In the genomic region with DNA sequence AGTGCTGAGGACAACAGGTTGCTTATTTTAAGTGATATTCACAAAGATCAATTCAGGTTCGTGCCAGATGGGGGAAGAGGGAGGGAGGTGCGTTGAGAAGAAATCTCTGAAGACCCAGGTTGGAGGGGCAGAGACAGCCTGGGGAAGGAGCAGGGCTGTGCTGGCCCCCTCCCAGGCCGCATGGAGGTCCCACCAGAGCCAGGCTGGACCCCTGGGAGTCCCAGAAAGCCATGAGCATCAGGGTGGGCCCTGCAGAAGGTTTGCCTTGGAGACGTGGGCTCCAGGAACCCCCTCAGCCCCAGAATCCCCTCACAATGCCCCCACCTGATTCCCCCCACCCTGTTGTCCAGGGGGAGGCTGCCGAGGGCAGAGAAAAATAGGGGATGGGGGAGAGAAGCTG, we compare ENCODE assay signal across 16 cellular contexts. TPM values are rescaled to one million over a fixed set of nuclear protein-coding genes. Genes with fewer than 3 reads are reported as not detected.
DNase-seq lines count a peak whose midpoint lies in the region; ATAC-seq and TF ChIP-seq lines count a peak whose summit lies in the region.
"Had no signal": no experiment of that assay in that cellular context is flagged by ENCODE, and none has a peak within 500 bp of the region (broad histone marks: within the 10 kb centered on the region; RNA-seq: fewer than 3 reads in every experiment).

No MANE protein-coding gene starts in this region.

- H3K27ac Mint-ChIP-seq in WTC11 (peak overlapping the region; percentile 60), mesothelial cell of epicardium (peak overlapping the region; percentile 99), glutamatergic neuron (ENCODE audit: unreplicated experiment) (no peak overlapping the region)
- peak overlapping the region; percentile 38 for H3K27ac Mint-ChIP-seq in stimulated activated memory B cell treated with anti-CD40 and anti-IgM and Interleukin-4, amounts not matched to agents 10 μg/mL and 1 μg/mL and 100 μg/mL, for 72 hours
- H3K27ac Mint-ChIP-seq: B cell had no signal

- ATAC-seq in WTC11 = no peak
- no peak for ATAC-seq in stimulated activated memory B cell treated with anti-CD40 and anti-IgM and Interleukin-4, amounts not matched to agents 10 μg/mL and 1 μg/mL and 100 μg/mL, for 72 hours

- peaks cover 14% of the 10 kb centered on the region; the same call in 1 of the 2 replicates for H3K27me3 ChIP-seq in H7 (ENCODE audit: control insufficient read depth, insufficient read depth, low read length)

- DNase-seq in H7 (peak; percentile 48), WTC11 (ENCODE audit: low spot score) (no peak), mesothelial cell of epicardium (ENCODE audit: low spot score in 2 of 2, unreplicated experiment in 2 of 2) (no peak), GDM1 (lab: John Stamatoyannopoulos, UW) (no peak), C1 segment of cervical spinal cord (lab: John Stamatoyannopoulos, UW) (no peak), glutamatergic neuron (no peak)
- DNase-seq: DMS 273 treated with DMSO at 0.1 percent for 48 hours; effector memory CD4-positive, alpha-beta T cell; GOT3; NCI-H1694 had no signal

- no peaks in the 10 kb centered on the region for H3K9me3 Mint-ChIP-seq in WTC11
- H3K9me3 Mint-ChIP-seq in mesothelial cell of epicardium = no peaks in the 10 kb centered on the region
- H3K9me3 Mint-ChIP-seq in stimulated activated memory B cell treated with anti-CD40 and anti-IgM and Interleukin-4, amounts not matched to agents 10 μg/mL and 1 μg/mL and 100 μg/mL, for 72 hours = no peaks in the 10 kb centered on the region
- H3K9me3 Mint-ChIP-seq in glutamatergic neuron (ENCODE audit: unreplicated experiment) = peaks cover 10% of the 10 kb centered on the region
- H3K9me3 Mint-ChIP-seq: central memory CD8-positive, alpha-beta T cell had no signal

- no peaks in the 10 kb centered on the region for H3K36me3 ChIP-seq in H7 (replicated peaks; ENCODE audit: control insufficient read depth, insufficient read depth, low read length)

- no peak overlapping the region for H3K4me3 ChIP-seq in H7 (ENCODE audit: insufficient read depth, low read depth, low read length)
- H3K4me3 ChIP-seq: smooth muscle cell had no signal

- H3K4me1 Mint-ChIP-seq in WTC11 (peaks cover 70% of the 10 kb centered on the region), mesothelial cell of epicardium (peaks cover 89% of the 10 kb centered on the region), glutamatergic neuron (ENCODE audit: low read depth, unreplicated experiment) (peaks cover 26% of the 10 kb centered on the region)
- peaks cover 39% of the 10 kb centered on the region for H3K4me1 Mint-ChIP-seq in stimulated activated memory B cell treated with anti-CD40 and anti-IgM and Interleukin-4, amounts not matched to agents 10 μg/mL and 1 μg/mL and 100 μg/mL, for 72 hours
- H3K4me1 Mint-ChIP-seq: central memory CD8-positive, alpha-beta T cell had no signal

- TF ChIP-seq CTCF in WTC11 (IDR thresholded peaks at IDR 0.05) = no peak
- TF ChIP-seq CTCF in mesothelial cell of epicardium (IDR thresholded peaks at IDR 0.05; ENCODE audit: unreplicated experiment) = no peak
- TF ChIP-seq CTCF in glutamatergic neuron (IDR thresholded peaks at IDR 0.05; ENCODE audit: partially characterized antibody, unreplicated experiment) = no peak

- CTCF ChIA-PET in WTC11 (lab: Charles Lee) = no interaction called here

- H3K4me3 Mint-ChIP-seq in WTC11 (peak overlapping the region; percentile 54), mesothelial cell of epicardium (no peak overlapping the region), glutamatergic neuron (ENCODE audit: unreplicated experiment) (no peak overlapping the region)
- H3K4me3 Mint-ChIP-seq in stimulated activated memory B cell treated with anti-CD40 and anti-IgM and Interleukin-4, amounts not matched to agents 10 μg/mL and 1 μg/mL and 100 μg/mL, for 72 hours = no peak overlapping the region
- H3K4me3 Mint-ChIP-seq: B cell; central memory CD8-positive, alpha-beta T cell had no signal

- POLR2A ChIA-PET in WTC11 (lab: Charles Lee) = no interaction called here

- H3K27me3 Mint-ChIP-seq in WTC11 (ENCODE audit: low read depth) = peaks cover 23% of the 10 kb centered on the region
- no peaks in the 10 kb centered on the region for H3K27me3 Mint-ChIP-seq in mesothelial cell of epicardium (ENCODE audit: low read depth)
- H3K27me3 Mint-ChIP-seq in stimulated activated memory B cell treated with anti-CD40 and anti-IgM and Interleukin-4, amounts not matched to agents 10 μg/mL and 1 μg/mL and 100 μg/mL, for 72 hours = peaks cover 19% of the 10 kb centered on the region
- peaks cover 21% of the 10 kb centered on the region for H3K27me3 Mint-ChIP-seq in glutamatergic neuron (ENCODE audit: unreplicated experiment)

- no peaks in the 10 kb centered on the region for H3K36me3 Mint-ChIP-seq in WTC11
- no peaks in the 10 kb centered on the region for H3K36me3 Mint-ChIP-seq in mesothelial cell of epicardium
- H3K36me3 Mint-ChIP-seq in stimulated activated memory B cell treated with anti-CD40 and anti-IgM and Interleukin-4, amounts not matched to agents 10 μg/mL and 1 μg/mL and 100 μg/mL, for 72 hours = no peaks in the 10 kb centered on the region
- no peaks in the 10 kb centered on the region for H3K36me3 Mint-ChIP-seq in glutamatergic neuron (ENCODE audit: unreplicated experiment)

TF ChIP-seq in WTC11, 78 proteins besides CTCF, POLR2A, EP300 and RAD21 (continues in another document):
- no peak for TF ChIP-seq HMGA2 (CRISPR knock-in tag; IDR thresholded peaks at IDR 0.05)
- TF ChIP-seq SP1 (CRISPR knock-in tag; conservative IDR thresholded peaks at IDR 0.05) = no peak
- TF ChIP-seq CREM (CRISPR knock-in tag; IDR thresholded peaks at IDR 0.05) = no peak
- TF ChIP-seq ZNF219 (CRISPR knock-in tag; IDR thresholded peaks at IDR 0.05; ENCODE audit: borderline replicate concordance) = no peak
- TF ChIP-seq STAT6 (CRISPR knock-in tag; conservative IDR thresholded peaks at IDR 0.05; ENCODE audit: low read depth) = no peak
- TF ChIP-seq, protein P1, sequence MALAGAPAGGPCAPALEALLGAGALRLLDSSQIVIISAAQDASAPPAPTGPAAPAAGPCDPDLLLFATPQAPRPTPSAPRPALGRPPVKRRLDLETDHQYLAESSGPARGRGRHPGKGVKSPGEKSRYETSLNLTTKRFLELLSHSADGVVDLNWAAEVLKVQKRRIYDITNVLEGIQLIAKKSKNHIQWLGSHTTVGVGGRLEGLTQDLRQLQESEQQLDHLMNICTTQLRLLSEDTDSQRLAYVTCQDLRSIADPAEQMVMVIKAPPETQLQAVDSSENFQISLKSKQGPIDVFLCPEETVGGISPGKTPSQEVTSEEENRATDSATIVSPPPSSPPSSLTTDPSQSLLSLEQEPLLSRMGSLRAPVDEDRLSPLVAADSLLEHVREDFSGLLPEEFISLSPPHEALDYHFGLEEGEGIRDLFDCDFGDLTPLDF (CRISPR knock-in tag; IDR thresholded peaks at IDR 0.05) = no peak
- TF ChIP-seq, protein P2, sequence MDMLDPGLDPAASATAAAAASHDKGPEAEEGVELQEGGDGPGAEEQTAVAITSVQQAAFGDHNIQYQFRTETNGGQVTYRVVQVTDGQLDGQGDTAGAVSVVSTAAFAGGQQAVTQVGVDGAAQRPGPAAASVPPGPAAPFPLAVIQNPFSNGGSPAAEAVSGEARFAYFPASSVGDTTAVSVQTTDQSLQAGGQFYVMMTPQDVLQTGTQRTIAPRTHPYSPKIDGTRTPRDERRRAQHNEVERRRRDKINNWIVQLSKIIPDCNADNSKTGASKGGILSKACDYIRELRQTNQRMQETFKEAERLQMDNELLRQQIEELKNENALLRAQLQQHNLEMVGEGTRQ (CRISPR knock-in tag; IDR thresholded peaks at IDR 0.05) = no peak
- TF ChIP-seq FOXK1 (CRISPR knock-in tag; IDR thresholded peaks at IDR 0.05) = no peak
- no peak for TF ChIP-seq NFATC4 (CRISPR knock-in tag; IDR thresholded peaks at IDR 0.05)
- no peak for TF ChIP-seq TCF7 (CRISPR knock-in tag; IDR thresholded peaks at IDR 0.05; ENCODE audit: low read depth)
- no peak for TF ChIP-seq SOX15 (CRISPR knock-in tag; IDR thresholded peaks at IDR 0.05)

RNA-seq across cellular contexts. Expression of gene IGLL1, which starts 47.3 kb away (rescaled TPM):
- not detected in 2 replicates for total RNA-seq in H7 (2014; rRNA removed; shearing (Covaris generic))
- not detected in 3 replicates for total RNA-seq in WTC11 (2021)
- not detected in 3 replicates for total RNA-seq in mesothelial cell of epicardium
- not detected for total RNA-seq in glutamatergic neuron (ENCODE audit: unreplicated experiment)
- total RNA-seq: activated CD8-positive, alpha-beta memory T cell treated with anti-CD3 and anti-CD28 coated beads for 36 hours; B cell; smooth muscle cell; T-helper 1 cell treated with Interleukin-12 subunit alpha and Interleukin-12 subunit beta and Interleukin-4 antibody, amounts not matched to agents 30 ng/mL and 1 ng/mL, for 36 hours had no signal
